8 cellular contexts compared by ENCODE assay signal in genomic region chr18:26655614-26656400, GRCh38.
A peak's percentile ranks its signal among the peaks of the same experiment; 100 is the strongest.
DNase-seq lines count a peak whose midpoint lies in the region; ATAC-seq and TF ChIP-seq lines count a peak whose summit lies in the region.

No MANE protein-coding gene starts in this region.

- H3K36me3 Mint-ChIP-seq in activated CD4-positive, alpha-beta T cell treated with anti-CD3 and anti-CD28 coated beads, Interleukin-2, amount 10 ng/mL, durations not matched to agents 24 days and 14 days (ENCODE audit: low read depth), result peaks cover 3% of the 10 kb centered on the region
- no peaks in the 10 kb centered on the region for H3K36me3 Mint-ChIP-seq in progenitor cell of endocrine pancreas (ENCODE audit: insufficient read depth)

- intact Hi-C loops in activated CD4-positive, alpha-beta T cell treated with anti-CD3 and anti-CD28 coated beads, Interleukin-2, amount 10 ng/mL, durations not matched to agents 24 days and 14 days (cut with micrococcal nuclease), result loop anchor here (5.0 kb wide), 2 partner anchors 104 to 1309 kb away; no protein-coding TSS in a partner anchor
- intact Hi-C loops in right cardiac atrium (cut with DNase I), result loop anchor here in 2 of 4 donors (10.0 kb wide), 2 partner anchors 251 to 271 kb away; no protein-coding TSS in a partner anchor

- H3K4me3 ChIP-seq in right cardiac atrium (ENCODE audit: low read length), result peak overlapping the region; percentile 99

- peak overlapping the region; percentile 83 for H3K27ac ChIP-seq in right cardiac atrium (ENCODE audit: low read length)

- peak; percentile 40 for TF ChIP-seq CTCF in progenitor cell of endocrine pancreas (IDR thresholded peaks at IDR 0.05; ENCODE audit: unreplicated experiment)

- peak; percentile 58 for DNase-seq in activated CD4-positive, alpha-beta T cell treated with anti-CD3 and anti-CD28 coated beads, Interleukin-2, amount 10 ng/mL, durations not matched to agents 24 days and 14 days
- no peak for DNase-seq in activated CD4-positive, alpha-beta T cell treated with anti-CD3 and anti-CD28 coated beads, Interleukin-2, amount 50 U/mL, for 1 hour
- peak; percentile 72 for DNase-seq in NCI-H146 (lab: John Stamatoyannopoulos, UW)
- DNase-seq in amniotic epithelial cell (ENCODE audit: low read depth), result peak; percentile 36
- DNase-seq in right cardiac atrium, result peak; percentile 68 to 86 (median 86)
- DNase-seq in progenitor cell of endocrine pancreas (ENCODE audit: low spot score, unreplicated experiment), result peak; percentile 43
- DNase-seq in KG1 (lab: John Stamatoyannopoulos, UW), result no peak

- H3K27ac Mint-ChIP-seq in activated CD4-positive, alpha-beta T cell treated with anti-CD3 and anti-CD28 coated beads, Interleukin-2, amount 10 ng/mL, durations not matched to agents 24 days and 14 days, result no peak overlapping the region
- peak overlapping the region; percentile 51 for H3K27ac Mint-ChIP-seq in progenitor cell of endocrine pancreas

- H3K9me3 ChIP-seq in right cardiac atrium (ENCODE audit: control insufficient read depth, low read length), result no peaks in the 10 kb centered on the region

- peak overlapping the region; percentile 61 for H3K4me3 Mint-ChIP-seq in activated CD4-positive, alpha-beta T cell treated with anti-CD3 and anti-CD28 coated beads, Interleukin-2, amount 10 ng/mL, durations not matched to agents 24 days and 14 days
- peak overlapping the region; percentile 75 for H3K4me3 Mint-ChIP-seq in progenitor cell of endocrine pancreas (ENCODE audit: low read depth)

- H3K27me3 Mint-ChIP-seq in activated CD4-positive, alpha-beta T cell treated with anti-CD3 and anti-CD28 coated beads, Interleukin-2, amount 10 ng/mL, durations not matched to agents 24 days and 14 days, result peaks cover 80% of the 10 kb centered on the region
- peaks cover 15% of the 10 kb centered on the region for H3K27me3 Mint-ChIP-seq in progenitor cell of endocrine pancreas

- peaks cover 13% of the 10 kb centered on the region for H3K4me1 Mint-ChIP-seq in activated CD4-positive, alpha-beta T cell treated with anti-CD3 and anti-CD28 coated beads, Interleukin-2, amount 10 ng/mL, durations not matched to agents 24 days and 14 days
- peaks cover 32% of the 10 kb centered on the region for H3K4me1 Mint-ChIP-seq in progenitor cell of endocrine pancreas (ENCODE audit: low read depth)

- no peaks in the 10 kb centered on the region for H3K27me3 ChIP-seq in right cardiac atrium (ENCODE audit: control insufficient read depth, insufficient read depth)

- no peaks in the 10 kb centered on the region for H3K9me3 Mint-ChIP-seq in activated CD4-positive, alpha-beta T cell treated with anti-CD3 and anti-CD28 coated beads, Interleukin-2, amount 10 ng/mL, durations not matched to agents 24 days and 14 days
- H3K9me3 Mint-ChIP-seq in progenitor cell of endocrine pancreas (ENCODE audit: low read depth), result no peaks in the 10 kb centered on the region

- ATAC-seq in right cardiac atrium, result peak; percentile 83 to 85
- no peak for ATAC-seq in HG03378 (IDR thresholded peaks at IDR 0.05; ENCODE audit: unreplicated experiment)

- H3K4me1 ChIP-seq in right cardiac atrium (ENCODE audit: control insufficient read depth, insufficient read depth, low read length), result no peaks in the 10 kb centered on the region

- WGBS in right cardiac atrium, result under 1% methylated on average over 56 of the region's 56 CpGs

Comparison
In these comparisons a context has a peak if more than half of its experiments do, and no peak if none do; other contexts are left out.
1. DNase-seq: peak in activated CD4-positive, alpha-beta T cell treated with anti-CD3 and anti-CD28 coated beads, Interleukin-2, amount 10 ng/mL, durations not matched to agents 24 days and 14 days (single experiment), NCI-H146 (single experiment), amniotic epithelial cell (single experiment), right cardiac atrium (3 of 3) and progenitor cell of endocrine pancreas (single experiment); none in activated CD4-positive, alpha-beta T cell treated with anti-CD3 and anti-CD28 coated beads, Interleukin-2, amount 50 U/mL, for 1 hour (single experiment) and KG1 (single experiment).